Comparison of ENCODE assay signal across 10 cellular contexts in the genomic region with DNA sequence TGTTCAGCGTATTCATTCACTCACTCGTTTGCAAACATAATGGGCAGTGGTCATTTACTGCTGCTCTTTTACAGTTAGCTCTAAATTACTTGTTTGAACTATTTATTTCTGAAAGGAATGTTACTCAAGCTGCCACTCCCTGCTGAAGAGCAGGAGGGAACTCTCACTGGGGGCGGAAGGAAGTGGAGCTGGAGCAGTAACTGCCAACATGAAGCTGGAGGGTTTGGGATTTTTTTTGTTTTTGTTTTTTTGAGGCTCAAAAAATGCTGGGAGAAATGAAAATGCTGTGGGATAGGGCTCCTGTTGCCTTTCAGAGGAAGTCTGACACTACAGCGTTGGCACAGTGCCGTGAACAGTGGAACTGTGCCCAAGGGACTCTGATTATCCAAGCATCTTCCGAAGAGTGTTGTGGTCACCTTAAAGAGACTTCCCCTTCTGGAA. TPM values are rescaled to one million over a fixed set of nuclear protein-coding genes. Genes with fewer than 3 reads are reported as not detected.
DNase-seq lines count a peak whose midpoint lies in the region; ATAC-seq and TF ChIP-seq lines count a peak whose summit lies in the region.
"Had no signal": no experiment of that assay in that cellular context is flagged by ENCODE, and none has a peak within 500 bp of the region (broad histone marks: within the 10 kb centered on the region; RNA-seq: fewer than 3 reads in every experiment).

No MANE protein-coding gene starts in this region.

- ATAC-seq in stimulated activated naive CD8-positive, alpha-beta T cell treated with anti-CD3 and anti-CD28 coated beads, Interleukin-15, Interleukin-2, amounts not matched to agents 100 U/mL and 50 U/mL, for 24 hours = no peak
- peak; percentile 64 for ATAC-seq in aorta (ENCODE audit: low FRiP score)
- ATAC-seq: activated CD4-positive, CD25-positive, alpha-beta regulatory T cell treated with anti-CD3 and anti-CD28 coated beads, Interleukin-2, amount 50 U/mL, for 24 hours had no signal

- peaks cover 12% of the 10 kb centered on the region for H3K4me1 Mint-ChIP-seq in stimulated activated naive CD8-positive, alpha-beta T cell treated with anti-CD3 and anti-CD28 coated beads, Interleukin-15, Interleukin-2, amounts not matched to agents 100 ng/mL and 50 ng/mL, for 24 hours (ENCODE audit: low read depth)

- TF ChIP-seq CTCF in dorsolateral prefrontal cortex (IDR thresholded peaks at IDR 0.05 in 54 of 56, conservative IDR thresholded peaks at IDR 0.05 in 2 of 56; ENCODE audit: low read depth in 1 of 56, partially characterized antibody in 56 of 56) (no peak), GM10266 (IDR thresholded peaks at IDR 0.05; ENCODE audit: control insufficient read depth, insufficient read depth, low read depth, missing control alignments) (no peak)

- H3K36me3 ChIP-seq in aorta (ENCODE audit: control insufficient read depth in 1 of 2, insufficient read depth in 2 of 2, low read length in 1 of 2) = peaks cover 2% of the 10 kb centered on the region in 2 donors

- no peak for DNase-seq in stimulated activated naive CD8-positive, alpha-beta T cell treated with anti-CD3 and anti-CD28 coated beads, Interleukin-15, Interleukin-2, amounts not matched to agents 100 U/mL and 50 U/mL, for 24 hours
- DNase-seq in dorsolateral prefrontal cortex (peak in 8 of 10 donors; percentile 44 to 67 (median 54)), midbrain (lab: John Stamatoyannopoulos, UW) (peak; percentile 13), aorta (peak in 1 of 2 donors; percentile 64), GM10266 (ENCODE audit: extremely low spot score) (no peak), OCI-M2 (lab: John Stamatoyannopoulos, UW; ENCODE audit: unreplicated experiment) (no peak)
- DNase-seq in effector CD8-positive, alpha-beta T cell (lab: John Stamatoyannopoulos, UW) = no peak
- DNase-seq: KG1 had no signal

- H3K9me3 Mint-ChIP-seq in stimulated activated naive CD8-positive, alpha-beta T cell treated with anti-CD3 and anti-CD28 coated beads, Interleukin-15, Interleukin-2, amounts not matched to agents 100 ng/mL and 50 ng/mL, for 24 hours = no peaks in the 10 kb centered on the region

- H3K27ac ChIP-seq in dorsolateral prefrontal cortex (peak overlapping the region in 44 of 59 donors; percentile 2 to 70 (median 46)), aorta (ENCODE audit: low read depth in 1 of 2, low read length in 2 of 2) (no peak overlapping the region)

- H3K4me3 Mint-ChIP-seq in stimulated activated naive CD8-positive, alpha-beta T cell treated with anti-CD3 and anti-CD28 coated beads, Interleukin-15, Interleukin-2, amounts not matched to agents 100 ng/mL and 50 ng/mL, for 24 hours = no peak overlapping the region

- H3K27ac Mint-ChIP-seq in stimulated activated naive CD8-positive, alpha-beta T cell treated with anti-CD3 and anti-CD28 coated beads, Interleukin-15, Interleukin-2, amounts not matched to agents 100 ng/mL and 50 ng/mL, for 24 hours = peak overlapping the region; percentile 21

- WGBS in aorta, 2 donors = 53 to 55% methylated on average over 6 of the region's 6 CpGs

- no peaks in the 10 kb centered on the region for H3K27me3 ChIP-seq in dorsolateral prefrontal cortex
- no peaks in the 10 kb centered on the region for H3K27me3 ChIP-seq in aorta (ENCODE audit: control insufficient read depth in 1 of 2, insufficient read depth in 2 of 2, low read length in 1 of 2)

- intact Hi-C loops in dorsolateral prefrontal cortex (cut with DNase I) (no loop called here), aorta (cut with DNase I) (no loop called here)

- no peaks in the 10 kb centered on the region for H3K4me1 ChIP-seq in aorta (ENCODE audit: control insufficient read depth in 1 of 2, insufficient read depth in 2 of 2, low read length in 2 of 2)

- H3K27me3 Mint-ChIP-seq in stimulated activated naive CD8-positive, alpha-beta T cell treated with anti-CD3 and anti-CD28 coated beads, Interleukin-15, Interleukin-2, amounts not matched to agents 100 ng/mL and 50 ng/mL, for 24 hours = no peaks in the 10 kb centered on the region

- H3K36me3 Mint-ChIP-seq in stimulated activated naive CD8-positive, alpha-beta T cell treated with anti-CD3 and anti-CD28 coated beads, Interleukin-15, Interleukin-2, amounts not matched to agents 100 ng/mL and 50 ng/mL, for 24 hours (ENCODE audit: low read depth) = peaks cover 27% of the 10 kb centered on the region

- H3K9me3 ChIP-seq in aorta (ENCODE audit: control insufficient read depth, low read length) = no peaks in the 10 kb centered on the region

- H3K4me3 ChIP-seq in dorsolateral prefrontal cortex (no peak overlapping the region), aorta (ENCODE audit: low read length in 2 of 2) (no peak overlapping the region)

RNA-seq across cellular contexts. Expression of gene SENP2, which starts 44.1 kb away (rescaled TPM):
- total RNA-seq in dorsolateral prefrontal cortex = 100 to 1,000 TPM in 2 of 120 experiments, 10 to 100 TPM in 118; 51.6 to 106 (median 75.9) TPM
- total RNA-seq in aorta = 10 to 100 TPM; 36.5 to 41.6 TPM
- 10 to 100 TPM; 13.6 to 15.4 TPM for polyA plus RNA-seq in aorta

Comparison
In these comparisons a context has a peak if more than half of its experiments do, and no peak if none do; other contexts are left out.
1. DNase-seq: peak in dorsolateral prefrontal cortex (8 of 10) and midbrain (single experiment); none in stimulated activated naive CD8-positive, alpha-beta T cell treated with anti-CD3 and anti-CD28 coated beads, Interleukin-15, Interleukin-2, amounts not matched to agents 100 U/mL and 50 U/mL, for 24 hours (single experiment), GM10266 (single experiment), effector CD8-positive, alpha-beta T cell (single experiment) and OCI-M2 (single experiment).
2. H3K27ac ChIP-seq: peak in dorsolateral prefrontal cortex (44 of 59); none in aorta (0 of 2).